In genomic region chr1:93253471-93253870, GRCh38 we compare ENCODE assay signal across 17 cellular contexts.
"Had no signal": no experiment of that assay in that cellular context is flagged by ENCODE, and none has a peak within 500 bp of the region (broad histone marks: within the 10 kb centered on the region; RNA-seq: fewer than 3 reads in every experiment).

No MANE protein-coding gene starts in this region.

- H3K27ac ChIP-seq: ascending aorta, cardiac muscle cell, esophagus squamous epithelium, heart left ventricle, neural progenitor cell, parathyroid adenoma, suprapubic skin had no signal

- H2AFZ ChIP-seq: neural progenitor cell, parathyroid adenoma had no signal

- H3K4me1 ChIP-seq: ascending aorta, esophagus squamous epithelium, heart left ventricle, neural progenitor cell, parathyroid adenoma, suprapubic skin had no signal

- DNase-seq: activated CD8-positive, alpha-beta memory T cell treated with anti-CD3 and anti-CD28 coated beads, Interleukin-2, amount 10 ng/mL, durations not matched to agents 7 days and 5 days; activated effector memory CD4-positive, alpha-beta T cell treated with anti-CD3 and anti-CD28 coated beads, Interleukin-2, amount 50 U/mL, for 16 hours; activated naive CD8-positive, alpha-beta T cell treated with anti-CD3 and anti-CD28 coated beads for 36 hours; activated T-cell treated with anti-CD3 and anti-CD28 coated beads, Interleukin-2, amount 50 U/mL, for 4 hours; esophagus squamous epithelium; foreskin melanocyte; heart left ventricle; islet precursor cell; stimulated activated CD4-positive, alpha-beta T cell treated with anti-CD3 and anti-CD28 coated beads, Interleukin-4, amount 100 ng/mL, for 1 hour; stimulated activated CD8-positive, alpha-beta memory T cell treated with anti-CD3 and anti-CD28 coated beads, Interleukin-4, amount 100 ng/mL, for 48 hours; stimulated activated naive CD8-positive, alpha-beta T cell treated with anti-CD3 and anti-CD28 coated beads, Interleukin-15, Interleukin-2, amounts not matched to agents 100 U/mL and 50 U/mL, for 24 hours had no signal

- H3K36me3 ChIP-seq: ascending aorta, cardiac muscle cell, esophagus squamous epithelium, heart left ventricle, suprapubic skin had no signal

- ATAC-seq: activated CD8-positive, alpha-beta memory T cell treated with anti-CD3 and anti-CD28 coated beads, Interleukin-2, amount 10 ng/mL, durations not matched to agents 7 days and 5 days; activated T-cell treated with anti-CD3 and anti-CD28 coated beads, Interleukin-2, amount 50 U/mL, for 4 hours; heart left ventricle; stimulated activated naive CD8-positive, alpha-beta T cell treated with anti-CD3 and anti-CD28 coated beads, Interleukin-15, Interleukin-2, amounts not matched to agents 100 U/mL and 50 U/mL, for 24 hours had no signal

- FAIRE-seq: colon had no signal

- H3K9ac ChIP-seq: neural progenitor cell, parathyroid adenoma had no signal

- H3K9me3 ChIP-seq: ascending aorta, esophagus squamous epithelium had no signal

- H3K27me3 ChIP-seq: ascending aorta, cardiac muscle cell, esophagus squamous epithelium, heart left ventricle, neural progenitor cell, suprapubic skin had no signal

- H3K4me2 ChIP-seq: neural progenitor cell had no signal

- H3K4me3 ChIP-seq: ascending aorta, cardiac muscle cell, esophagus squamous epithelium, heart left ventricle, neural progenitor cell, suprapubic skin had no signal

- H3K79me2 ChIP-seq: parathyroid adenoma had no signal
